Comparison of ENCODE assay signal across 8 cellular contexts in genomic region chr17:62627219-62627903, GRCh38. TPM values are rescaled to one million over a fixed set of nuclear protein-coding genes. Genes with fewer than 3 reads are reported as not detected.
DNase-seq lines count a peak whose midpoint lies in the region; ATAC-seq and TF ChIP-seq lines count a peak whose summit lies in the region.

MRC2 (plus strand) TSS chr17:62627670; CDS start chr17:62627803, 133 bp downstream.

- H3K27me3 ChIP-seq in stomach smooth muscle (ENCODE audit: control insufficient read depth in 1 of 2, insufficient read depth in 2 of 2, low read length in 2 of 2) = peaks cover 7 to 11% of the 10 kb centered on the region in 2 donors

- no peak for TF ChIP-seq CTCF in GM12864 (IDR thresholded peaks at IDR 0.05; ENCODE audit: low read depth, low read length, missing control alignments)

- peak within 1 kb of the TSS in 1 of 2 donors; percentile 51 for H3K9ac ChIP-seq in stomach smooth muscle (ENCODE audit: low read length in 2 of 2)

- H3K36me3 Mint-ChIP-seq in naive B cell = no peaks in the 10 kb centered on the region

- peaks cover 14 to 57% (median 34%) of the 10 kb centered on the region in 3 donors for H3K27me3 Mint-ChIP-seq in naive B cell

- no peaks in the 10 kb centered on the region for H3K9me3 Mint-ChIP-seq in naive B cell

- H3K4me3 Mint-ChIP-seq in naive B cell = peak within 1 kb of the TSS; percentile 70 to 87 (median 80)

- H3K4me1 Mint-ChIP-seq in naive B cell = peaks cover 13 to 15% (median 14%) of the 10 kb centered on the region in 3 donors

- H3K4me3 ChIP-seq in GM12864 (ENCODE audit: low read depth, low read length) (peak within 1 kb of the TSS; percentile 63), stomach smooth muscle (ENCODE audit: low read length in 2 of 2) (peak within 1 kb of the TSS; percentile 57 to 71)

- peaks cover 24% of the 10 kb centered on the region for H3K4me1 ChIP-seq in stomach smooth muscle (ENCODE audit: control insufficient read depth, insufficient read depth, low read length)

- H3K9me3 ChIP-seq in stomach smooth muscle (ENCODE audit: control insufficient read depth in 2 of 2, low read length in 2 of 2) = no peaks in the 10 kb centered on the region

- H3K36me3 ChIP-seq in stomach smooth muscle (ENCODE audit: control insufficient read depth in 2 of 2, insufficient read depth in 2 of 2, low read length in 2 of 2) = no peaks in the 10 kb centered on the region

- ATAC-seq in naive B cell (ENCODE audit: low read depth in 2 of 2) (peak in 1 of 2 donors; percentile 28), GM19452 (IDR thresholded peaks at IDR 0.05; ENCODE audit: unreplicated experiment) (no peak), GM21576 (IDR thresholded peaks at IDR 0.05; ENCODE audit: unreplicated experiment) (no peak)

- no peak for DNase-seq in GM12864 (ENCODE audit: low read depth)
- DNase-seq in M059J (ENCODE audit: low read depth) = peak; percentile 76
- peak; percentile 23 to 38 (median 24) for DNase-seq in activated CD8-positive, alpha-beta memory T cell treated with anti-CD3 and anti-CD28 coated beads for 48 hours (ENCODE audit: low read depth in 2 of 3, low spot score in 2 of 3)
- DNase-seq in fibroblast of gingiva (ENCODE audit: low read depth) = peak; percentile 78
- DNase-seq in naive B cell = no peak

- no peak within 1 kb of the TSS for H3K27ac Mint-ChIP-seq in naive B cell

- H3K27ac ChIP-seq in stomach smooth muscle (ENCODE audit: low read length) = peak within 1 kb of the TSS; percentile 49

RNA-seq across cellular contexts. Expression of gene MRC2, which starts in this region (rescaled TPM):
- 87.3 and 144 TPM in 2 replicates for total RNA-seq in M059J (2014; rRNA removed; shearing (Covaris generic))
- not detected for polyA plus RNA-seq in naive B cell (ENCODE audit: low read depth in 6 of 6)

Comparison
In these comparisons a context has a peak if more than half of its experiments do, and no peak if none do; other contexts are left out.
1. DNase-seq: peak in M059J (single experiment), activated CD8-positive, alpha-beta memory T cell treated with anti-CD3 and anti-CD28 coated beads for 48 hours (3 of 3) and fibroblast of gingiva (single experiment); none in GM12864 (single experiment) and naive B cell (single experiment).